Comparison of ENCODE assay signal across 18 cellular contexts in the genomic region with DNA sequence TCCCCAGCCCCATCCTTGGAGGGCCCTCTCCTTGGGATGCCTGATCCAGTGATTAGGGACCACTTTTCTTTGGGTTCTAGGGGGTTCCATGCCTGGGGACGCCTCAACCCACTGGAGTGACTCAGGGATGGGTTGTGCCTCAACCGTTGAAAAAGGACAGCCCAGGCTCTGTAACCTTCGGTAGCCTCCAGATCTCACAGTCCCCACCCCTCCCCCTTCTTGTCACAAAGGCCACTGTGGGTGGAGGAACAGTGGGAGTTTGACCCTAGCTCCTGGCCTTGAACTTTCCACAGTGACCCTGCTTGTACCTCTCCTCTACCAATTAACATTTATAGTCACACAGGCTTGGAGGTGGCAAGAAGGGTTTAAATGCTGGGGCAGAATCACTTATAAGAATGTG. TPM values are rescaled to one million over a fixed set of nuclear protein-coding genes. Genes with fewer than 3 reads are reported as not detected.
"Had no signal": no experiment of that assay in that cellular context is flagged by ENCODE, and none has a peak within 500 bp of the region (broad histone marks: within the 10 kb centered on the region; RNA-seq: fewer than 3 reads in every experiment).

No MANE protein-coding gene starts in this region.

- ATAC-seq: left colon; mucosa of descending colon; naive thymus-derived CD8-positive, alpha-beta T cell had no signal

- H3K27ac Mint-ChIP-seq: activated naive CD8-positive, alpha-beta T cell treated with anti-CD3 and anti-CD28 coated beads, Interleukin-2, amount 10 ng/mL, durations not matched to agents 7 days and 5 days had no signal

- DNase-seq: activated effector memory CD4-positive, alpha-beta T cell treated with Interleukin-2 at 50 U/mL for 16 hours; activated naive CD8-positive, alpha-beta T cell treated with anti-CD3 and anti-CD28 coated beads, Interleukin-2, amount 10 ng/mL, durations not matched to agents 7 days and 5 days; aorta; esophagus squamous epithelium; foreskin fibroblast; head of caudate nucleus; left colon; mammary epithelial cell; mucosa of descending colon; retina; stimulated activated naive CD4-positive, alpha-beta T cell treated with Interleukin-2 at 50 U/mL for 16 hours; T-helper 9 cell had no signal

- H3K4me3 ChIP-seq: esophagus squamous epithelium, mucosa of descending colon, skin epidermis, thoracic aorta had no signal

- H3K4me3 Mint-ChIP-seq: activated naive CD8-positive, alpha-beta T cell treated with anti-CD3 and anti-CD28 coated beads, Interleukin-2, amount 10 ng/mL, durations not matched to agents 7 days and 5 days had no signal

- H3K36me3 Mint-ChIP-seq: activated naive CD8-positive, alpha-beta T cell treated with anti-CD3 and anti-CD28 coated beads, Interleukin-2, amount 10 ng/mL, durations not matched to agents 7 days and 5 days; naive thymus-derived CD8-positive, alpha-beta T cell had no signal

- H3K9me3 ChIP-seq: esophagus squamous epithelium, mucosa of descending colon, neutrophil, thoracic aorta had no signal

- H3K27ac ChIP-seq: esophagus squamous epithelium, neutrophil, thoracic aorta had no signal

- H3K9me3 Mint-ChIP-seq: activated naive CD8-positive, alpha-beta T cell treated with anti-CD3 and anti-CD28 coated beads, Interleukin-2, amount 10 ng/mL, durations not matched to agents 7 days and 5 days; naive thymus-derived CD8-positive, alpha-beta T cell had no signal

- FAIRE-seq: urothelium cell line had no signal

- H3K36me3 ChIP-seq: esophagus squamous epithelium, neutrophil, thoracic aorta had no signal

RNA-seq across cellular contexts. Expression of gene RORC, which starts 2.6 kb away (rescaled TPM):
- total RNA-seq: naive thymus-derived CD8-positive, alpha-beta T cell; thoracic aorta had no signal

RNA-seq across cellular contexts. Expression of gene C2CD4D, which starts 5.4 kb away (rescaled TPM):
- total RNA-seq: aorta, thoracic aorta had no signal
- polyA plus RNA-seq: aorta had no signal

RNA-seq across cellular contexts. Expression of gene THEM5, which starts 19.3 kb away (rescaled TPM):
- total RNA-seq: activated CD8-positive, alpha-beta memory T cell treated with anti-CD3 and anti-CD28 coated beads for 36 hours; activated naive CD8-positive, alpha-beta T cell treated with anti-CD3 and anti-CD28 coated beads, Interleukin-2, amount 10 ng/mL, durations not matched to agents 7 days and 5 days; aorta; left colon; mammary epithelial cell; mucosa of descending colon; naive thymus-derived CD8-positive, alpha-beta T cell; thoracic aorta had no signal
- polyA plus RNA-seq: aorta; mammary epithelial cell; naive thymus-derived CD8-positive, alpha-beta T cell had no signal

RNA-seq across cellular contexts. Expression of gene LINGO4, which starts 29.0 kb away (rescaled TPM):
- total RNA-seq: aorta; mammary epithelial cell; naive thymus-derived CD8-positive, alpha-beta T cell; thoracic aorta had no signal
- polyA plus RNA-seq: aorta; mammary epithelial cell; naive thymus-derived CD8-positive, alpha-beta T cell had no signal
